Comparison of ENCODE assay signal across 11 cellular contexts in genomic region chr4:89283226-89283974, GRCh38. TPM values are rescaled to one million over a fixed set of nuclear protein-coding genes. Genes with fewer than 3 reads are reported as not detected.
DNase-seq lines count a peak whose midpoint lies in the region; ATAC-seq and TF ChIP-seq lines count a peak whose summit lies in the region.
"Had no signal": no experiment of that assay in that cellular context is flagged by ENCODE, and none has a peak within 500 bp of the region (broad histone marks: within the 10 kb centered on the region; RNA-seq: fewer than 3 reads in every experiment).

No MANE protein-coding gene starts in this region.

- peak overlapping the region; percentile 9 to 26 for H3K4me3 ChIP-seq in CD4-positive, alpha-beta memory T cell (ENCODE audit: low read length in 2 of 2)
- H3K4me3 ChIP-seq in mammary epithelial cell (replicated peaks in 1 of 3; ENCODE audit: insufficient read depth in 1 of 3, low read depth in 2 of 3, low read length in 3 of 3) (no peak overlapping the region), mucosa of descending colon (no peak overlapping the region)

- WGBS in mammary epithelial cell (ENCODE audit: low coverage, missing lambda C conversion rate), result 73% methylated on average over 3 of the region's 5 CpGs

- intact Hi-C loops in CD4-positive, alpha-beta memory T cell (cut with micrococcal nuclease), result loop anchor here (1.0 to 2.0 kb wide), 6 partner anchors 8 to 29 kb away; partner anchors contain the start of gene GPRIN3
- intact Hi-C loops in mammary epithelial cell (cut with micrococcal nuclease) (no loop called here), mucosa of descending colon (cut with DNase I, micrococcal nuclease) (no loop called here)

- BruUV-seq in mammary epithelial cell (replicated peaks; lab: Mats Ljungman, UMichigan), result no TSS peak

- H3K36me3 Mint-ChIP-seq in CD4-positive, alpha-beta memory T cell, result peaks cover 12 to 21% of the 10 kb centered on the region in 2 donors

- H3K9me3 ChIP-seq in CD4-positive, alpha-beta memory T cell (ENCODE audit: control insufficient read depth in 1 of 2, low read length in 2 of 2), result no peaks in the 10 kb centered on the region
- H3K9me3 ChIP-seq in mammary epithelial cell (replicated peaks; ENCODE audit: insufficient read depth, low read length) (no peaks in the 10 kb centered on the region), mucosa of descending colon (no peaks in the 10 kb centered on the region)

- H3K4me1 Mint-ChIP-seq in CD4-positive, alpha-beta memory T cell, result peaks cover 32 to 67% (median 46%) of the 10 kb centered on the region in 4 donors

- peak; percentile 83 to 89 (median 88) for DNase-seq in CD4-positive, alpha-beta memory T cell
- peak; percentile 90 for DNase-seq in NCI-H69 (lab: John Stamatoyannopoulos, UW)
- peak; percentile 61 for DNase-seq in mammary epithelial cell
- DNase-seq in mucosa of descending colon, result peak; percentile 53 to 68 (median 54)
- DNase-seq in Kasumi-1 (lab: John Stamatoyannopoulos, UW), result no peak
- DNase-seq in NCI-H2081 (lab: John Stamatoyannopoulos, UW), result no peak
- DNase-seq: DMS79 treated with DMSO at 0.1 percent for 48 hours; NCI-H2029; stimulated activated CD4-positive, alpha-beta T cell treated with anti-CD3 and anti-CD28 coated beads, Interleukin-2, amount 100 ng/mL, for 24 hours had no signal

- no peak overlapping the region for H3K4me2 ChIP-seq in mammary epithelial cell (ENCODE audit: insufficient read depth, low read depth, low read length)

- H3K27ac ChIP-seq in CD4-positive, alpha-beta memory T cell (ENCODE audit: low read depth, low read length), result peak overlapping the region; percentile 86
- H3K27ac ChIP-seq in mammary epithelial cell (ENCODE audit: insufficient read depth, low read depth, low read length), result no peak overlapping the region

- POLR2A ChIA-PET in CD4-positive, alpha-beta memory T cell (lab: Charles Lee; ENCODE audit: partially characterized antibody), result interaction anchor here (0.9 to 10.5 kb wide), 15 partner anchors 7 to 1892 kb away, joined by 3 to 453 read pairs (median 5); partner anchors contain the start of genes GPRIN3 and HSD17B11

- in situ Hi-C loops in mammary epithelial cell (cut with MboI; ENCODE audit: low sequenced_read_pairs in 2 of 2), result no loop called here

- H3K27me3 Mint-ChIP-seq in CD4-positive, alpha-beta memory T cell, result no peaks in the 10 kb centered on the region

- peak overlapping the region in 3 of 7 donors; percentile 99 to 100 (median 99) for H3K27ac Mint-ChIP-seq in CD4-positive, alpha-beta memory T cell

- ATAC-seq in mucosa of descending colon (peak; percentile 91), HG03565 (IDR thresholded peaks at IDR 0.05; ENCODE audit: unreplicated experiment) (no peak), HG02763 (IDR thresholded peaks at IDR 0.05; ENCODE audit: unreplicated experiment) (no peak)

- dilution Hi-C loops in mammary epithelial cell (cut with HindIII; ENCODE audit: low sequenced_read_pairs), result no loop called here

- H3K27me3 ChIP-seq in CD4-positive, alpha-beta memory T cell (ENCODE audit: insufficient read depth, low read length), result no peaks in the 10 kb centered on the region
- no peaks in the 10 kb centered on the region for H3K27me3 ChIP-seq in mammary epithelial cell (ENCODE audit: insufficient read depth, low read length)

- peak overlapping the region; percentile 83 to 91 (median 86) for H3K4me3 Mint-ChIP-seq in CD4-positive, alpha-beta memory T cell

- TF ChIP-seq CTCF in mammary epithelial cell (conservative IDR thresholded peaks at IDR 0.05 in 1 of 2, IDR thresholded peaks at IDR 0.05 in 1 of 2; ENCODE audit: extremely low read depth in 1 of 2, insufficient read depth in 1 of 2, low read depth in 1 of 2, low read length in 2 of 2) (no peak), mucosa of descending colon (IDR thresholded peaks at IDR 0.05) (no peak)

- no peaks in the 10 kb centered on the region for H3K36me3 ChIP-seq in CD4-positive, alpha-beta memory T cell (ENCODE audit: insufficient read depth, low read length)
- H3K36me3 ChIP-seq in mammary epithelial cell (ENCODE audit: insufficient read depth, low read length) (no peaks in the 10 kb centered on the region), mucosa of descending colon (ENCODE audit: low read depth) (no peaks in the 10 kb centered on the region)

- H3K9ac ChIP-seq in mammary epithelial cell (ENCODE audit: insufficient read depth, low read length), result no peak overlapping the region

- H2AFZ ChIP-seq in mammary epithelial cell (ENCODE audit: low read depth, low read length), result no peak overlapping the region

- no peaks in the 10 kb centered on the region for H3K9me3 Mint-ChIP-seq in CD4-positive, alpha-beta memory T cell

- no peaks in the 10 kb centered on the region for H4K20me1 ChIP-seq in mammary epithelial cell (ENCODE audit: insufficient read depth, low read length)

- H3K4me1 ChIP-seq in CD4-positive, alpha-beta memory T cell (ENCODE audit: insufficient read depth, low read length), result peaks cover 97% of the 10 kb centered on the region
- H3K4me1 ChIP-seq in mammary epithelial cell (ENCODE audit: insufficient read depth, low read length) (peaks cover 6% of the 10 kb centered on the region), mucosa of descending colon (ENCODE audit: low read depth) (peaks cover 21% of the 10 kb centered on the region)

- no peaks in the 10 kb centered on the region for H3K79me2 ChIP-seq in mammary epithelial cell (ENCODE audit: insufficient read depth, low read length)

- CTCF ChIA-PET in CD4-positive, alpha-beta memory T cell (lab: Charles Lee; ENCODE audit: partially characterized antibody), result interaction anchor here (1.1 to 10.5 kb wide), 9 partner anchors 8 to 151 kb away, joined by 3 to 160 read pairs (median 4); no protein-coding TSS in a partner anchor
- CTCF ChIA-PET in mammary epithelial cell (lab: Charles Lee; ENCODE audit: low non-redundant PET), result no interaction called here

RNA-seq across cellular contexts. Expression of gene GPRIN3, which starts 24.2 kb away (rescaled TPM):
- total RNA-seq in CD4-positive, alpha-beta memory T cell, result 10 to 100 TPM; 32.5 TPM
- polyA plus RNA-seq in CD4-positive, alpha-beta memory T cell, result 10 to 100 TPM in 1 of 2 donors, 1 to 10 TPM in 1; 6.9 to 18.9 TPM
- total RNA-seq in mammary epithelial cell, result under 1 TPM in 1 of 2 donors, not detected in 1; under 0.01 TPM
- polyA plus RNA-seq in mammary epithelial cell, result not detected
- not detected for polyA minus RNA-seq in mammary epithelial cell
- 10 to 100 TPM in 2 of 3 donors, 1 to 10 TPM in 1; 6.0 to 23.8 (median 23.7) TPM for total RNA-seq in mucosa of descending colon

Comparison
In these comparisons a context has a peak if more than half of its experiments do, and no peak if none do; other contexts are left out.
1. DNase-seq: peak in CD4-positive, alpha-beta memory T cell (5 of 5), NCI-H69 (single experiment), mammary epithelial cell (single experiment) and mucosa of descending colon (3 of 3); none in Kasumi-1 (0 of 2) and NCI-H2081 (0 of 2).
2. H3K4me3 ChIP-seq: peak in CD4-positive, alpha-beta memory T cell (2 of 2); none in mammary epithelial cell (0 of 3) and mucosa of descending colon (single experiment).
3. RNA of gene GPRIN3, which starts 24.2 kb away (total RNA-seq): 32.5 TPM in CD4-positive, alpha-beta memory T cell and 6.0 to 23.8 TPM in mucosa of descending colon; under 0.01 TPM in mammary epithelial cell; every median in the first group is over 4 times any median in the second.